In the genomic region with DNA sequence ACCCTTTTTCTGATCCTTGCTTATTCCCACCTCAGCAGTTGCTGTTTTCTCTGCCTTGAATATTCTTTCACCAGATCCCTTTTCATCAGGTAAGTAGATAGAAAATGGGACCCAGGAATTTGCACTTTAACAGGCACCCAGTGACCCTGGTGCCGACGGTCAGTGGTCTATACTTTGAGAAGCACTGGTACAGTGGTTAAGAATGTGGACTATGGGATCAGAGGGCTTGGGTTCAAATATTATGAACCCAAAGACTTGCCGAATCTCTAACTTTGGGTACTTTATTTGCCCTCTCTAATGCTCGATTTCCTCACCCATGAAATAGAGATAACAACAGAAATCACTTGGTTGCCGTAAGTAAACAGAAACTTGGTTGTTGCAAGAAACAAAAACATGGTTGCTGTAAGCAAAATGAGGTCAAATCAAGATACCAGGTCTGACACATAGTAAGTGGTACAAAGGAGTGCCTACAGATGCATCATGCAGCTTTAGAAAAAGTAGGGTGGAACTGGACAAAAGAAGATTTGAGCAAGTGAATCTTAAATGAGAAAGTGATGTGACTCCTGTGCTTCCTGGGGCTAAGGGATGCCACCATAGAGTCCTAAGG, we compare ENCODE assay signal across 1 cellular context.
TF ChIP-seq lines count a peak whose summit lies in the region.

No MANE protein-coding gene starts in this region.

TF ChIP-seq in K562, 482 proteins besides CTCF, POLR2A, EP300 and RAD21 (continued from another document):
- TF ChIP-seq, protein P1, sequence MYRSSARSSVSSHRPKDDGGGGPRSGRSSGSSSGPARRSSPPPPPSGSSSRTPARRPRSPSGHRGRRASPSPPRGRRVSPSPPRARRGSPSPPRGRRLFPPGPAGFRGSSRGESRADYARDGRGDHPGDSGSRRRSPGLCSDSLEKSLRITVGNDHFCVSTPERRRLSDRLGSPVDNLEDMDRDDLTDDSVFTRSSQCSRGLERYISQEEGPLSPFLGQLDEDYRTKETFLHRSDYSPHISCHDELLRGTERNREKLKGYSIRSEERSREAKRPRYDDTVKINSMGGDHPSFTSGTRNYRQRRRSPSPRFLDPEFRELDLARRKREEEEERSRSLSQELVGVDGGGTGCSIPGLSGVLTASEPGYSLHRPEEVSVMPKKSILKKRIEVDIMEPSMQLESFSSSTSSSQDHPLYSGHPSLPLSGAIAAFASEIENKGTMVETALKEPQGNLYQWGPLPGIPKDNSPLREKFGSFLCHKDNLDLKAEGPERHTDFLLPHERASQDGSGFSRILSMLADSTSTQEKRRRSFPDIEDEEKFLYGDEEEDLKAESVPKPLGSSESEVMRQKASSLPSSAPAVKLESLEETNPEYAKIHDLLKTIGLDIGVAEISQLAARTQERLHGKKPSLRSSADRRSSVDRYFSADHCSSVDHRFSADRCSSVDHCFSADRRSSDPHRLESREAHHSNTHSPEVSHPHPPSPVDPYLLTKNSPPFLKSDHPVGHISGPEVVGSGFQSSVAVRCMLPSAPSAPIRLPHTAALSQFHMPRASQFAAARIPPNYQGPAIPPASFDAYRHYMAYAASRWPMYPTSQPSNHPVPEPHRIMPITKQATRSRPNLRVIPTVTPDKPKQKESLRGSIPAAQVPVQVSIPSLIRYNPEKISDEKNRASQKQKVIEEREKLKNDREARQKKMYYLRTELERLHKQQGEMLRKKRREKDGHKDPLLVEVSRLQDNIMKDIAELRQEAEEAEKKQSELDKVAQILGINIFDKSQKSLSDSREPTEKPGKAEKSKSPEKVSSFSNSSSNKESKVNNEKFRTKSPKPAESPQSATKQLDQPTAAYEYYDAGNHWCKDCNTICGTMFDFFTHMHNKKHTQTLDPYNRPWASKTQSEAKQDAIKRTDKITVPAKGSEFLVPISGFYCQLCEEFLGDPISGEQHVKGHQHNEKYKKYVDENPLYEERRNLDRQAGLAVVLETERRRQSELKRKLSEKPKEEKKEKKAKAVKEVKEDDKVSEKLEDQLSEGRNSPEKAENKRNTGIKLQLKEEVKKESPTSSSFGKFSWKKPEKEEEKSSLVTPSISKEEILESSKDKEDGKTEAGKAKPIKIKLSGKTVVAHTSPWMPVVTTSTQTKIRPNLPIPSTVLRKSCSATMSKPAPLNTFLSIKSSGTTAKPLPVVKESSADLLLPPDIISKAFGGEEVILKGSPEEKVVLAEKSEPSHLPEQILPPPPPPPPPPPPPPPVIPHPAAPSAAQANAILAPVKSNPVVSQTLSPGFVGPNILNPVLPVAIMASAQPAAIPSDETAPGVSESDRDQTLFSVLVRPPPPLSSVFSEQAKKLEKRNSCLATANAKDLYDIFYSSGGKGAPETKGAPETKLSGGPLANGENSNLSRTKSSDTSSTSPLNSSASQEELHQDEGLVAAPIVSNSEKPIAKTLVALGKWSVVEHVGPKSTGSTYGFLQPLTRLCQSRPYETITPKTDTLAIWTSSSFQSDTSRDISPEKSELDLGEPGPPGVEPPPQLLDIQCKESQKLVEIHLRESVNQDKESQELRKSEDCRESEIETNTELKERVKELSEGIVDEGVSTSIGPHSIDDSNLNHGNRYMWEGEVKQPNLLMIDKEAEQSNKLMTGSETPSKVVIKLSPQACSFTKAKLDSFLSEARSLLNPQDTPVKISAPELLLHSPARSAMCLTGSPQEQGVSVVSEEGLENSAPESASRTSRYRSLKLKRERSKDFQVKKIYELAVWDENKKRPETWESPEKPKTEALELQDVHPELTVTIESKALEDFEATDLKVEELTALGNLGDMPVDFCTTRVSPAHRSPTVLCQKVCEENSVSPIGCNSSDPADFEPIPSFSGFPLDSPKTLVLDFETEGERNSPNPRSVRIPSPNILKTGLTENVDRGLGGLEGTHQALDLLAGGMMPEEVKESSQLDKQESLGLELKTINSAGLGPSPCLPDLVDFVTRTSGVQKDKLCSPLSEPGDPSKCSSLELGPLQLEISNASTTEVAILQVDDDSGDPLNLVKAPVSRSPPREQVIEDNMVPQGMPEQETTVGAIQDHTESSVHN (IDR thresholded peaks at IDR 0.05; ENCODE audit: borderline replicate concordance in 1 of 2, low read depth in 1 of 2) = no peak
- TF ChIP-seq MAZ (CRISPR knock-in tag; conservative IDR thresholded peaks at IDR 0.05 in 1 of 2, IDR thresholded peaks at IDR 0.05 in 1 of 2) = no peak
- TF ChIP-seq, protein P2, sequence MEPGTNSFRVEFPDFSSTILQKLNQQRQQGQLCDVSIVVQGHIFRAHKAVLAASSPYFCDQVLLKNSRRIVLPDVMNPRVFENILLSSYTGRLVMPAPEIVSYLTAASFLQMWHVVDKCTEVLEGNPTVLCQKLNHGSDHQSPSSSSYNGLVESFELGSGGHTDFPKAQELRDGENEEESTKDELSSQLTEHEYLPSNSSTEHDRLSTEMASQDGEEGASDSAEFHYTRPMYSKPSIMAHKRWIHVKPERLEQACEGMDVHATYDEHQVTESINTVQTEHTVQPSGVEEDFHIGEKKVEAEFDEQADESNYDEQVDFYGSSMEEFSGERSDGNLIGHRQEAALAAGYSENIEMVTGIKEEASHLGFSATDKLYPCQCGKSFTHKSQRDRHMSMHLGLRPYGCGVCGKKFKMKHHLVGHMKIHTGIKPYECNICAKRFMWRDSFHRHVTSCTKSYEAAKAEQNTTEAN (CRISPR knock-in tag; IDR thresholded peaks at IDR 0.05) = no peak
TF ChIP-seq in K562: peak in this region for 1.
